In genomic region chr10:34775044-34775637, GRCh38 we compare ENCODE assay signal across 1 cellular context.
A peak's percentile ranks its signal among the peaks of the same experiment; 100 is the strongest.
TF ChIP-seq lines count a peak whose summit lies in the region.

No MANE protein-coding gene starts in this region.

TF ChIP-seq in GM12878, 131 proteins besides CTCF, POLR2A, EP300 and RAD21 (continued from another document):
- 0 out of 2 replicates have a peak, but pooled peaks have one; percentile 53 for TF ChIP-seq SMARCA5 (IDR thresholded peaks at IDR 0.05)
TF ChIP-seq in GM12878: peak in this region for 6.
